ENCODE assay signal across 9 cellular contexts in the genomic region with DNA sequence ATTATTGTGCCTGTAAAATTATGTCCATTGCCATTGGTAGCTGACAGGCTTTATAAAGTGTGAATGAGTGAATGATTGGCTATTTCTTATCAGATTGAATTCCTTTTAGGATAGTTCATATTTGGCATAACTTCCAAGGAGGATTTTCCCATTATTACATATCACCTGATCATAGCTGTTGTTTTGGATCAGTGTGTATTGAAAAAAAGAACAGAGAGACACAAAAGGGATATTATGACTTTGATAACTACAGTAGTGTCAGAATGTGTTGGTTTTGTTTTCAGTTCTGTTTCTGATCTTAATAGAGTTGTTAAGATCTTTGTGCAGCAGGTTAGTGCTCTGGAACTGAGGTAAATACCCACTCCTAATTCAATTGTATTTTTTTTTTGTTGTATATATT.
DNase-seq lines count a peak whose midpoint lies in the region; ATAC-seq and TF ChIP-seq lines count a peak whose summit lies in the region.
"Had no signal": no experiment of that assay in that cellular context is flagged by ENCODE, and none has a peak within 500 bp of the region (broad histone marks: within the 10 kb centered on the region; RNA-seq: fewer than 3 reads in every experiment).

No MANE protein-coding gene starts in this region.

- peaks cover 29% of the 10 kb centered on the region for H3K4me1 ChIP-seq in hepatocyte (ENCODE audit: insufficient read depth)
- H3K4me1 ChIP-seq in mesendoderm (ENCODE audit: control insufficient read depth, low read depth, low read length) = no peaks in the 10 kb centered on the region

- H4K8ac ChIP-seq in mesendoderm (ENCODE audit: low read depth, low read length) = no peak overlapping the region

- H3K23ac ChIP-seq in mesendoderm (ENCODE audit: low read length) = no peak overlapping the region

- H3K4me2 ChIP-seq in hepatocyte = no peak overlapping the region
- H3K4me2 ChIP-seq in mesendoderm (ENCODE audit: low read length) = no peak overlapping the region

- H3K27ac ChIP-seq in hepatocyte = peak overlapping the region; percentile 58
- no peak overlapping the region for H3K27ac ChIP-seq in mesendoderm (ENCODE audit: low read depth, low read length)

- H3K79me2 ChIP-seq in hepatocyte = peaks cover 60% of the 10 kb centered on the region
- no peaks in the 10 kb centered on the region for H3K79me2 ChIP-seq in mesendoderm (ENCODE audit: control insufficient read depth, insufficient read depth, low read length)

- H3K36me3 ChIP-seq in hepatocyte (replicated peaks; ENCODE audit: insufficient read depth, low read depth) (no peaks in the 10 kb centered on the region), mesendoderm (ENCODE audit: control insufficient read depth, insufficient read depth, low read length) (no peaks in the 10 kb centered on the region)

- H3K27me3 ChIP-seq in hepatocyte (no peaks in the 10 kb centered on the region), mesendoderm (ENCODE audit: insufficient read depth, low read length, poor library complexity) (no peaks in the 10 kb centered on the region)

- peak; percentile 70 for ATAC-seq in GM19467 (IDR thresholded peaks at IDR 0.05; ENCODE audit: unreplicated experiment)
- ATAC-seq in HG03139 (IDR thresholded peaks at IDR 0.05; ENCODE audit: unreplicated experiment) = peak; percentile 55

- H2BK15ac ChIP-seq in mesendoderm (replicated peaks; ENCODE audit: low read depth) = no peak overlapping the region

- no peaks in the 10 kb centered on the region for H3K9me3 ChIP-seq in hepatocyte (ENCODE audit: low read depth)

- in situ Hi-C loops in GM13977 (cut with MboI; ENCODE audit: low pct_unique_long_range_greater_than_20kb, low sequenced_read_pairs, unreplicated experiment) = no loop called here

- H2AK5ac ChIP-seq in mesendoderm (ENCODE audit: low read length) = no peak overlapping the region

- TF ChIP-seq CTCF in GM13977 (IDR thresholded peaks at IDR 0.05; ENCODE audit: extremely low read depth, insufficient read depth, missing control alignments) (no peak), hepatocyte (IDR thresholded peaks at IDR 0.05; ENCODE audit: poor library complexity) (no peak)

- no peak overlapping the region for H3K9ac ChIP-seq in mesendoderm (ENCODE audit: low read length)

- H3K9me2 ChIP-seq in hepatocyte (replicated peaks; ENCODE audit: insufficient read depth) = no peaks in the 10 kb centered on the region

- no peak overlapping the region for H2BK5ac ChIP-seq in mesendoderm (ENCODE audit: low read length)

- no peak overlapping the region for H3K56ac ChIP-seq in mesendoderm (ENCODE audit: low read length)

- H3K79me1 ChIP-seq in mesendoderm (ENCODE audit: low read length) = peaks cover 2% of the 10 kb centered on the region

- H3K4me3 ChIP-seq in hepatocyte (no peak overlapping the region), mesendoderm (ENCODE audit: low read length) (no peak overlapping the region)

- H2BK120ac ChIP-seq in mesendoderm (ENCODE audit: low read depth, low read length) = no peak overlapping the region

- DNase-seq in GM13977 (ENCODE audit: low spot score) (peak; percentile 59), hepatocyte (ENCODE audit: low spot score) (no peak), hippocampal formation (lab: John Stamatoyannopoulos, UW) (no peak), NCI-H345 (lab: John Stamatoyannopoulos, UW) (no peak), mesendoderm (no peak), OCI-M1 (lab: John Stamatoyannopoulos, UW) (no peak)
- DNase-seq: GF-D8 had no signal

- H4K5ac ChIP-seq in mesendoderm (ENCODE audit: low read length) = no peak overlapping the region

- H3K4ac ChIP-seq in mesendoderm (ENCODE audit: low read depth, low read length) = no peak overlapping the region

- H3K18ac ChIP-seq in mesendoderm (ENCODE audit: low read length) = no peak overlapping the region

- H2AFZ ChIP-seq in hepatocyte = no peak overlapping the region

- H4K20me1 ChIP-seq in hepatocyte (ENCODE audit: insufficient read depth, poor library complexity, severe bottlenecking) = no peaks in the 10 kb centered on the region
